ENCODE assay signal across 16 cellular contexts in genomic region chr7:22630069-22630468, GRCh38.
"Had no signal": no experiment of that assay in that cellular context is flagged by ENCODE, and none has a peak within 500 bp of the region (broad histone marks: within the 10 kb centered on the region; RNA-seq: fewer than 3 reads in every experiment).

No MANE protein-coding gene starts in this region.

- H3K36me3 Mint-ChIP-seq: naive thymus-derived CD8-positive, alpha-beta T cell had no signal

- H3K4me3 Mint-ChIP-seq: naive thymus-derived CD8-positive, alpha-beta T cell; stimulated activated naive B cell treated with anti-CD40 and anti-IgM and Interleukin-4, amounts not matched to agents 10 μg/mL and 1 μg/mL and 100 μg/mL, for 72 hours; stimulated activated naive CD8-positive, alpha-beta T cell treated with anti-CD3 and anti-CD28 coated beads, Interleukin-15, amount 100 ng/mL, for 72 hours had no signal

- H3K27me3 ChIP-seq: esophagus squamous epithelium, right atrium auricular region, sigmoid colon, upper lobe of left lung, vagina had no signal

- ATAC-seq: mucosa of descending colon; naive thymus-derived CD8-positive, alpha-beta T cell; stimulated activated naive B cell treated with anti-CD40 and anti-IgM and Interleukin-4, amounts not matched to agents 10 μg/mL and 1 μg/mL and 100 μg/mL, for 72 hours; stimulated activated naive CD8-positive, alpha-beta T cell treated with anti-CD3 and anti-CD28 coated beads, Interleukin-15, amount 100 ng/mL, for 72 hours had no signal

- H3K27me3 Mint-ChIP-seq: stimulated activated naive B cell treated with anti-CD40 and anti-IgM and Interleukin-4, amounts not matched to agents 10 μg/mL and 1 μg/mL and 100 μg/mL, for 72 hours had no signal

- H3K4me1 Mint-ChIP-seq: naive thymus-derived CD8-positive, alpha-beta T cell; stimulated activated naive CD8-positive, alpha-beta T cell treated with anti-CD3 and anti-CD28 coated beads, Interleukin-15, amount 100 ng/mL, for 72 hours had no signal

- DNase-seq: effector memory CD4-positive, alpha-beta T cell; esophagus squamous epithelium; foreskin fibroblast; kidney glomerular epithelial cell; mucosa of descending colon; naive thymus-derived CD8-positive, alpha-beta T cell; sigmoid colon; stimulated activated CD4-positive, alpha-beta T cell treated with anti-CD3 and anti-CD28 coated beads, Interleukin-2, amount 100 ng/mL, for 24 hours; stimulated activated CD4-positive, alpha-beta T cell treated with anti-CD3 and anti-CD28 coated beads, Interleukin-4, amount 100 ng/mL, for 4 hours; stimulated activated naive B cell treated with anti-CD40 and anti-IgM and Interleukin-4, amounts not matched to agents 10 μg/mL and 1 μg/mL and 100 μg/mL, for 72 hours; stimulated activated naive CD8-positive, alpha-beta T cell treated with anti-CD3 and anti-CD28 coated beads, Interleukin-15, amount 100 ng/mL, for 72 hours; upper lobe of left lung had no signal

- H3K36me3 ChIP-seq: esophagus squamous epithelium, right atrium auricular region, sigmoid colon, upper lobe of left lung, vagina had no signal

- H3K27ac Mint-ChIP-seq: naive thymus-derived CD8-positive, alpha-beta T cell; stimulated activated naive B cell treated with anti-CD40 and anti-IgM and Interleukin-4, amounts not matched to agents 10 μg/mL and 1 μg/mL and 100 μg/mL, for 72 hours; stimulated activated naive CD8-positive, alpha-beta T cell treated with anti-CD3 and anti-CD28 coated beads, Interleukin-15, amount 100 ng/mL, for 72 hours had no signal

- H3K9me3 Mint-ChIP-seq: stimulated activated naive B cell treated with anti-CD40 and anti-IgM and Interleukin-4, amounts not matched to agents 10 μg/mL and 1 μg/mL and 100 μg/mL, for 72 hours; stimulated activated naive CD8-positive, alpha-beta T cell treated with anti-CD3 and anti-CD28 coated beads, Interleukin-15, amount 100 ng/mL, for 72 hours had no signal

- H3K4me3 ChIP-seq: esophagus squamous epithelium, mucosa of descending colon, right atrium auricular region, sigmoid colon, skin epidermis, upper lobe of left lung, vagina had no signal

- H3K27ac ChIP-seq: epithelial cell of prostate, esophagus squamous epithelium, right atrium auricular region, sigmoid colon, skin epidermis, upper lobe of left lung, vagina had no signal
